Comparison of ENCODE assay signal across 25 cellular contexts in genomic region chr20:46563848-46564197, GRCh38. TPM values are rescaled to one million over a fixed set of nuclear protein-coding genes. Genes with fewer than 3 reads are reported as not detected.
DNase-seq lines count a peak whose midpoint lies in the region; ATAC-seq and TF ChIP-seq lines count a peak whose summit lies in the region.
"Had no signal": no experiment of that assay in that cellular context is flagged by ENCODE, and none has a peak within 500 bp of the region (broad histone marks: within the 10 kb centered on the region; RNA-seq: fewer than 3 reads in every experiment).

No MANE protein-coding gene starts in this region.

- H3K4me2 ChIP-seq in GM23338 (no peak overlapping the region), Loucy (ENCODE audit: low read depth, low read length, poor library complexity, severe bottlenecking) (no peak overlapping the region)
- H3K4me2 ChIP-seq: BLaER1 had no signal

- ATAC-seq in GM23338 (no peak), HG02970 (IDR thresholded peaks at IDR 0.05; ENCODE audit: low FRiP score, unreplicated experiment) (no peak)

- H3K4me3 ChIP-seq in GM23338 (no peak overlapping the region), Loucy (ENCODE audit: low read length, poor library complexity, severe bottlenecking) (no peak overlapping the region), sigmoid colon (no peak overlapping the region)
- H3K4me3 ChIP-seq: BLaER1, GM23248 had no signal

- H2AFZ ChIP-seq in GM23338: peak overlapping the region; percentile 16; the same call in 1 of the 2 replicates
- H2AFZ ChIP-seq in Loucy (ENCODE audit: low read length): peak overlapping the region; percentile 38; the same call in 1 of the 2 replicates

- H3K27me3 Mint-ChIP-seq in GM23338 (ENCODE audit: insufficient read depth, low read depth, poor library complexity): peaks cover 2% of the 10 kb centered on the region

- H3K4me1 ChIP-seq in GM23338 (ENCODE audit: insufficient read depth) (peaks cover 20% of the 10 kb centered on the region; the same call in 1 of the 2 replicates), Loucy (ENCODE audit: insufficient read depth, low read length, poor library complexity, severe bottlenecking) (peaks cover 37% of the 10 kb centered on the region), sigmoid colon (peaks cover 0 to 17% (median 13%) of the 10 kb centered on the region in 4 donors)
- H3K4me1 ChIP-seq: Caco-2 had no signal

- no peak for TF ChIP-seq EP300 in sigmoid colon (IDR thresholded peaks at IDR 0.05)

- H3K27ac ChIP-seq in GM23338 (ENCODE audit: low read depth) (no peak overlapping the region), cingulate gyrus (ENCODE audit: low read depth, low read length) (peak overlapping the region; percentile 96), sigmoid colon (no peak overlapping the region)
- H3K27ac ChIP-seq: BLaER1, GM23248 had no signal

- intact Hi-C loops in sigmoid colon (cut with DNase I): loop anchor here (5.0 kb wide), 1 partner anchor 118 kb away; no protein-coding TSS in a partner anchor

- H3K9me3 ChIP-seq in Loucy (ENCODE audit: insufficient read depth, low read depth, low read length) (no peaks in the 10 kb centered on the region), sigmoid colon (no peaks in the 10 kb centered on the region)
- H3K9me3 ChIP-seq: BLaER1, Caco-2 had no signal

- no peaks in the 10 kb centered on the region for H3K79me2 ChIP-seq in GM23338 (replicated peaks; ENCODE audit: insufficient read depth)
- no peaks in the 10 kb centered on the region for H3K79me2 ChIP-seq in Loucy (ENCODE audit: insufficient read depth, low read length)

- no peaks in the 10 kb centered on the region for H3K36me3 Mint-ChIP-seq in GM23338 (ENCODE audit: low read depth)
- H3K36me3 Mint-ChIP-seq: CD4-positive, alpha-beta memory T cell had no signal

- no peak overlapping the region for H3K4me3 Mint-ChIP-seq in GM23338
- H3K4me3 Mint-ChIP-seq: CD4-positive, alpha-beta memory T cell; HFFc6 had no signal

- no peaks in the 10 kb centered on the region for H3K36me3 ChIP-seq in GM23338 (ENCODE audit: insufficient read depth)
- H3K36me3 ChIP-seq in Loucy (ENCODE audit: insufficient read depth, low read length): no peaks in the 10 kb centered on the region
- no peaks in the 10 kb centered on the region for H3K36me3 ChIP-seq in sigmoid colon
- H3K36me3 ChIP-seq: BLaER1 had no signal

- no peaks in the 10 kb centered on the region for H3K27me3 ChIP-seq in GM23338 (ENCODE audit: insufficient read depth)
- no peaks in the 10 kb centered on the region for H3K27me3 ChIP-seq in Loucy (ENCODE audit: insufficient read depth, low read length, poor library complexity, severe bottlenecking)
- no peaks in the 10 kb centered on the region for H3K27me3 ChIP-seq in sigmoid colon
- H3K27me3 ChIP-seq: BLaER1 had no signal

- DNase-seq in GM23338 (ENCODE audit: low spot score) (no peak), sigmoid colon (peak; percentile 9), amygdala (lab: John Stamatoyannopoulos, UW) (no peak), GM20000 (ENCODE audit: low spot score) (no peak)
- DNase-seq: ACHN; Caco-2; CD4-positive, alpha-beta memory T cell; DMS 273 treated with DMSO at 0.1 percent for 48 hours; DMS79 treated with DMSO at 0.1 percent for 48 hours; GM23248; HFFc6; KG1; NCI-H1105; NCI-H146; NCI-H2029; NCI-H226; NCI-H510A treated with DMSO at 0.1 percent for 48 hours; NCI-H774; Right ventricle myocardium superior had no signal

- H3F3A ChIP-seq in GM23338 (replicated peaks; ENCODE audit: low read depth) (no peaks in the 10 kb centered on the region), Loucy (ENCODE audit: low read depth) (no peaks in the 10 kb centered on the region)

- no peaks in the 10 kb centered on the region for H3K9me3 Mint-ChIP-seq in GM23338
- H3K9me3 Mint-ChIP-seq: CD4-positive, alpha-beta memory T cell; HFFc6 had no signal

- no peaks in the 10 kb centered on the region for H4K20me1 ChIP-seq in GM23338 (replicated peaks; ENCODE audit: insufficient read depth)
- H4K20me1 ChIP-seq in Loucy (ENCODE audit: insufficient read depth, low read length, poor library complexity, severe bottlenecking): no peaks in the 10 kb centered on the region
- H4K20me1 ChIP-seq: BLaER1 had no signal

- 68 to 79% methylated on average over 2 of the region's 2 CpGs for WGBS in sigmoid colon, 2 donors

- H3K9me2 ChIP-seq in GM23338 (ENCODE audit: insufficient read depth): no peaks in the 10 kb centered on the region
- H3K9me2 ChIP-seq in Loucy (replicated peaks; ENCODE audit: low read depth, low read length): no peaks in the 10 kb centered on the region

- H3K27ac Mint-ChIP-seq in GM23338: no peak overlapping the region
- H3K27ac Mint-ChIP-seq: CD4-positive, alpha-beta memory T cell; HFFc6 had no signal

- no peak overlapping the region for H3K9ac ChIP-seq in Loucy (ENCODE audit: low read depth, low read length, poor library complexity, severe bottlenecking)
- H3K9ac ChIP-seq: BLaER1, GM23248 had no signal

- TF ChIP-seq POLR2A in sigmoid colon (IDR thresholded peaks at IDR 0.05): no peak

- peaks cover 9% of the 10 kb centered on the region; the same call in 1 of the 3 replicates for H3K4me1 Mint-ChIP-seq in GM23338

- TF ChIP-seq CTCF in GM23338 (conservative IDR thresholded peaks at IDR 0.05; ENCODE audit: low read depth in 2 of 2) (no peak), Loucy (conservative IDR thresholded peaks at IDR 0.05; ENCODE audit: low read length) (no peak), sigmoid colon (IDR thresholded peaks at IDR 0.05) (no peak), GM20000 (IDR thresholded peaks at IDR 0.05; ENCODE audit: extremely low read depth, missing control alignments) (no peak)

TF ChIP-seq in GM23338, 12 proteins besides CTCF, POLR2A, EP300 and RAD21 (continues in another document):
- TF ChIP-seq NANOG (IDR thresholded peaks at IDR 0.05; ENCODE audit: borderline replicate concordance): no peak
- TF ChIP-seq ZNF462 (CRISPR knock-in tag; IDR thresholded peaks at IDR 0.05): no peak
- no peak for TF ChIP-seq JUNB (IDR thresholded peaks at IDR 0.05; ENCODE audit: unreplicated experiment)
- TF ChIP-seq CREB1 (CRISPR knock-in tag; IDR thresholded peaks at IDR 0.05; ENCODE audit: low read depth): no peak

RNA-seq across cellular contexts. Expression of gene OCSTAMP, which starts 13.4 kb away (rescaled TPM):
- total RNA-seq in GM23338 (2014; rRNA removed; shearing (Covaris generic)): 0.45 TPM in 1 of 2 replicates, not detected in the other
- 0.32 TPM in 1 of 2 replicates, not detected in the other for polyA plus RNA-seq in GM23338 (2016; fragmentation: Nextera tagmentation; extraction: Ambion mirVana)
- not detected for total RNA-seq in sigmoid colon
- polyA plus RNA-seq in sigmoid colon: not detected
- total RNA-seq: Caco-2; CD4-positive, alpha-beta memory T cell; GM23248; HFFc6; Right ventricle myocardium superior; RPMI7951; SK-MEL-5 had no signal
- polyA plus RNA-seq: CD4-positive, alpha-beta memory T cell; GM23248 had no signal

RNA-seq across cellular contexts. Expression of gene ZNF334, which starts 50.5 kb away (rescaled TPM):
- 15.2 and 19.1 TPM in 2 replicates for total RNA-seq in GM23338 (2014; rRNA removed; shearing (Covaris generic))
- polyA plus RNA-seq in GM23338 (2016; fragmentation: Nextera tagmentation; extraction: Ambion mirVana): 7.9 and 12.4 TPM in 2 replicates
- total RNA-seq in sigmoid colon: 1 to 10 TPM; 2.6 to 6.6 (median 4.4) TPM
- polyA plus RNA-seq in sigmoid colon: 1 to 10 TPM in 1 of 3 donors, under 1 TPM in 2; 0.46 to 2.4 (median 0.60) TPM
- total RNA-seq: Caco-2, RPMI7951, SK-MEL-5 had no signal
- polyA plus RNA-seq: CD4-positive, alpha-beta memory T cell had no signal
